Comparison of ENCODE assay signal across 8 cellular contexts in the genomic region with DNA sequence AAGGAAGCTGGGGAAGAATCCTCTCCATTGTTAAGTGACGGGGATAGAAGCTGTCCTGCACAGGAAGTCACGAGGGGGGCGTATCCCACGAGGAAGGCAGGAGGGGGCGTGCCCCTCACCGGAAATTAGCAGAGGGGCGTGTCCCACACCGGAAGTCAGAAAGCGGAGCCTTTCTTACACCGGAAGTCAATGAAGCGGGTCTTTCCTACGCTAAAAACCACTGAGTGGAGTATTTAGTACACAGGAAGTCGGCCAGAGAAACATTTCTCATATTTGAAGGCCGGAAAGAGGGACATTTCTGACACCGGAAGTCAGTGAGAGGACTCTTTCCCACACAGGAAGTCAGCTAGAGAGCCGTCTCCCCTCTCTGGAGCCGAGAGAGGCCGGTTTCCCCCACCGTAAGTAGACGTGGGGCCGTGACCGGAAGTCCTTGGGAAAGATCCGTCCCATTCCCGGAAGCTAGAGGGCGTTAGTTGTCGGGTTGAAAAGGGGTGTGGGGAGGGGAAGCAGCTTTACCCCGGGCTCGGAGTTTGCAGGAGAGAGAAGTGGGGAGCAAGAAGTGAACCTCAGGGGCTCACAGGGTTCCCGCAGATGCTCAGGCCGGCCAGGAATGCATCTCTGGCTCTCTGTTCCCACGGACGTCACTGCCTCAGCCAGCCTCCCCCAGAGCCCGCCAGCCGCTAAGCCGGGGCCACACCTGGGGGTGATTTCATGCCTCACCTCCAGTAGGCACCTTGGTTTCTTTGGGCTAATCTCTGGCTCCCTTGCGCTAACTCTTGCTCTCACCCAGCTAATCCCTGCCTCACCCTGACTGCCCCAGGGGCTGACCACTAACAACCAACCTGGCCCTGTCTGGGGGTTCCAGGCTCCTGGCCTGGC. TPM values are rescaled to one million over a fixed set of nuclear protein-coding genes. Genes with fewer than 3 reads are reported as not detected.
A peak's percentile ranks its signal among the peaks of the same experiment; 100 is the strongest.
DNase-seq lines count a peak whose midpoint lies in the region; ATAC-seq and TF ChIP-seq lines count a peak whose summit lies in the region.

No MANE protein-coding gene starts in this region.

- peak overlapping the region; percentile 99 for H3K4me3 ChIP-seq in DND-41 (ENCODE audit: low read depth in 1 of 2, low read length in 2 of 2)

- ATAC-seq in DND-41 (ENCODE audit: insufficient read depth, low read depth) (peak; percentile 84), GM21717 (IDR thresholded peaks at IDR 0.05; ENCODE audit: unreplicated experiment) (peak; percentile 52)
- ATAC-seq in naive thymus-derived CD8-positive, alpha-beta T cell: peak; percentile 64 to 76
- peak; percentile 83 to 85 for ATAC-seq in stimulated activated naive B cell treated with anti-CD40 and anti-IgM and Interleukin-4, amounts not matched to agents 10 μg/mL and 1 μg/mL and 100 μg/mL, for 72 hours (replicated peaks)

- POLR2A ChIA-PET in naive thymus-derived CD8-positive, alpha-beta T cell (lab: Charles Lee): interaction anchor here (0.6 to 5.7 kb wide), 13 partner anchors 9 to 1247 kb away, joined by 3 to 55 read pairs (median 5); a partner anchor contains a TSS

- H3K27me3 Mint-ChIP-seq in naive thymus-derived CD8-positive, alpha-beta T cell: no peaks in the 10 kb centered on the region
- no peaks in the 10 kb centered on the region for H3K27me3 Mint-ChIP-seq in stimulated activated naive B cell treated with anti-CD40 and anti-IgM and Interleukin-4, amounts not matched to agents 10 μg/mL and 1 μg/mL and 100 μg/mL, for 72 hours

- H3K4me3 Mint-ChIP-seq in naive thymus-derived CD8-positive, alpha-beta T cell: peak overlapping the region; percentile 92 to 100 (median 98)
- peak overlapping the region; percentile 93 to 99 for H3K4me3 Mint-ChIP-seq in stimulated activated naive B cell treated with anti-CD40 and anti-IgM and Interleukin-4, amounts not matched to agents 10 μg/mL and 1 μg/mL and 100 μg/mL, for 72 hours

- peak; percentile 97 for DNase-seq in DND-41
- peak; percentile 98 for DNase-seq in KBM-7
- DNase-seq in RKO (ENCODE audit: low spot score): peak; percentile 94
- peak; percentile 81 to 86 for DNase-seq in activated T-helper 1 cell treated with anti-CD3 and anti-CD28 coated beads, Interleukin-2, amount 50 U/mL, for 16 hours (ENCODE audit: low read depth in 1 of 2, low spot score in 1 of 2)
- peak; percentile 92 for DNase-seq in fibroblast of gingiva (ENCODE audit: low read depth)
- DNase-seq in naive thymus-derived CD8-positive, alpha-beta T cell: peak; percentile 74 to 97 (median 90)
- DNase-seq in stimulated activated naive B cell treated with anti-CD40 and anti-IgM and Interleukin-4, amounts not matched to agents 10 μg/mL and 1 μg/mL and 100 μg/mL, for 72 hours: peak; percentile 91

- peak overlapping the region; percentile 99 for H3K9ac ChIP-seq in DND-41 (ENCODE audit: low read depth, low read length)

- H4K20me1 ChIP-seq in DND-41 (ENCODE audit: insufficient read depth, low read length): peaks cover 20% of the 10 kb centered on the region

- H3K4me1 ChIP-seq in DND-41 (ENCODE audit: insufficient read depth, low read length): peaks cover 46% of the 10 kb centered on the region

- peak overlapping the region; percentile 92 for H3K27ac ChIP-seq in DND-41 (ENCODE audit: low read length)

- H3K36me3 Mint-ChIP-seq in naive thymus-derived CD8-positive, alpha-beta T cell: peaks cover 0 to 12% (median 0%) of the 10 kb centered on the region in 3 donors
- peaks cover 13 to 25% of the 10 kb centered on the region in 2 donors for H3K36me3 Mint-ChIP-seq in stimulated activated naive B cell treated with anti-CD40 and anti-IgM and Interleukin-4, amounts not matched to agents 10 μg/mL and 1 μg/mL and 100 μg/mL, for 72 hours

- peaks cover 22% of the 10 kb centered on the region for H3K36me3 ChIP-seq in DND-41 (ENCODE audit: insufficient read depth, low read length)

- H2AFZ ChIP-seq in DND-41 (ENCODE audit: low read depth, low read length): peak overlapping the region; percentile 88

- H3K9me3 Mint-ChIP-seq in naive thymus-derived CD8-positive, alpha-beta T cell: no peaks in the 10 kb centered on the region
- H3K9me3 Mint-ChIP-seq in stimulated activated naive B cell treated with anti-CD40 and anti-IgM and Interleukin-4, amounts not matched to agents 10 μg/mL and 1 μg/mL and 100 μg/mL, for 72 hours: peaks cover 4 to 5% of the 10 kb centered on the region in 2 donors

- H3K27ac Mint-ChIP-seq in naive thymus-derived CD8-positive, alpha-beta T cell: peak overlapping the region; percentile 97 to 100 (median 99)
- peak overlapping the region; percentile 99 for H3K27ac Mint-ChIP-seq in stimulated activated naive B cell treated with anti-CD40 and anti-IgM and Interleukin-4, amounts not matched to agents 10 μg/mL and 1 μg/mL and 100 μg/mL, for 72 hours

- peak; percentile 70 for TF ChIP-seq CTCF in DND-41 (IDR thresholded peaks at IDR 0.05; ENCODE audit: borderline replicate concordance, extremely low read depth, low read length, poor library complexity, severe bottlenecking)

- peaks cover 55 to 86% (median 84%) of the 10 kb centered on the region in 4 donors for H3K4me1 Mint-ChIP-seq in naive thymus-derived CD8-positive, alpha-beta T cell
- peaks cover 54 to 72% of the 10 kb centered on the region in 2 donors for H3K4me1 Mint-ChIP-seq in stimulated activated naive B cell treated with anti-CD40 and anti-IgM and Interleukin-4, amounts not matched to agents 10 μg/mL and 1 μg/mL and 100 μg/mL, for 72 hours

- H3K9me3 ChIP-seq in DND-41 (ENCODE audit: insufficient read depth, low read length, severe bottlenecking): no peaks in the 10 kb centered on the region

- H3K79me2 ChIP-seq in DND-41 (ENCODE audit: insufficient read depth, low read length): peaks cover 46% of the 10 kb centered on the region

- H3K4me2 ChIP-seq in DND-41 (ENCODE audit: insufficient read depth, low read length): peak overlapping the region; percentile 99

- in situ Hi-C loops in KBM-7 (cut with MboI; ENCODE audit: low pct_unique_long_range_greater_than_20kb, low sequenced_read_pairs): no loop called here

- H3K27me3 ChIP-seq in DND-41 (ENCODE audit: insufficient read depth, low read length, poor library complexity): no peaks in the 10 kb centered on the region

RNA-seq across cellular contexts. Expression of a gene that starts 15.4 kb away (rescaled TPM):
- 100 to 1,000 TPM; 357 to 362 TPM for total RNA-seq in naive thymus-derived CD8-positive, alpha-beta T cell
- polyA plus RNA-seq in naive thymus-derived CD8-positive, alpha-beta T cell: under 1 TPM; 0.06 to 0.76 (median 0.63) TPM

RNA-seq across cellular contexts. Expression of a gene that starts 51.1 kb away (rescaled TPM):
- not detected for total RNA-seq in naive thymus-derived CD8-positive, alpha-beta T cell
- under 1 TPM in 1 of 3 donors, not detected in 2; 0.43 TPM for polyA plus RNA-seq in naive thymus-derived CD8-positive, alpha-beta T cell

RNA-seq across cellular contexts. Expression of a gene that starts 55.0 kb away (rescaled TPM):
- total RNA-seq in naive thymus-derived CD8-positive, alpha-beta T cell: not detected
- not detected for polyA plus RNA-seq in naive thymus-derived CD8-positive, alpha-beta T cell

Comparison
In these comparisons a context has a peak if more than half of its experiments do, and no peak if none do; other contexts are left out.
1. Peak in every context shown above with its lines: DNase-seq, ATAC-seq, H3K4me3 ChIP-seq and H3K27ac ChIP-seq.